ENCODE assay signal across 34 cellular contexts in the genomic region with DNA sequence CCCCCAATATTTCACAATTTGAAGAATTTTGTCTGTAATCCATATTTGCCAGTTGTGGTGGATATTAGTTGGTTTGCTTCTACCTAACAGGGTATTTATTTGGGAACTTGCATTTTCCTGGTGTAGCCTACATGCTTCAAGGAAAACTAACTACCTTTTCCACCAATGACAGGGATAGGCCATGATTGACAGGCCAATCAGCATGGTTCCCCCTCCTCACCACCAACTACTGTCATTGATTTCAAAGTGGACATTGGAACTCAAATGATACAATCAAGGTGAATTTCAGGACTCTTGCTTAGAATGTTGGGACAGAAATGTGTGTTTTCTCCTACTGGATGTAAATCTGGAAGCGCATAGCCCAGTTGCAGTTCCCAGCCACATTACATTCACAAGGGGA.
"Had no signal": no experiment of that assay in that cellular context is flagged by ENCODE, and none has a peak within 500 bp of the region (broad histone marks: within the 10 kb centered on the region; RNA-seq: fewer than 3 reads in every experiment).

No MANE protein-coding gene starts in this region.

- H3K27me3 ChIP-seq: MG63 had no signal

- DNase-seq: Karpas-422, Kasumi-1, MG63, MM.1S, MV-4-11, NCI-H1048, NCI-H1092, NCI-H1092 treated with DMSO at 0.1 percent for 48 hours, NCI-H1105, NCI-H1105 treated with DMSO at 0.1 percent for 48 hours, NCI-H1417, NCI-H1417 treated with DMSO at 0.1 percent for 48 hours, NCI-H1436, NCI-H1436 treated with DMSO at 0.1 percent for 48 hours, NCI-H146, NCI-H1694, NCI-H1694 treated with DMSO at 0.1 percent for 48 hours, NCI-H187, NCI-H187 treated with DMSO at 0.1 percent for 48 hours, NCI-H1930, NCI-H2029, NCI-H2029 treated with DMSO at 0.1 percent for 48 hours, NCI-H2081, NCI-H2081 treated with DMSO at 0.1 percent for 48 hours, NCI-H2107, NCI-H2171, NCI-H2171 treated with DMSO at 0.1 percent for 48 hours, NCI-H2227 treated with DMSO at 0.1 percent for 48 hours, NCI-H226, NCI-H345, NCI-H446, NCI-H446 treated with DMSO at 0.1 percent for 48 hours, NCI-H510A, NCI-H510A treated with DMSO at 0.1 percent for 48 hours had no signal

- H3K4me3 ChIP-seq: MG63 had no signal

- H3K36me3 ChIP-seq: MG63 had no signal

- H3K9me3 ChIP-seq: MG63 had no signal
